10 cellular contexts compared by ENCODE assay signal in genomic region chr1:212669102-212669501, GRCh38. TPM values are rescaled to one million over a fixed set of nuclear protein-coding genes. Genes with fewer than 3 reads are reported as not detected.
DNase-seq lines count a peak whose midpoint lies in the region; ATAC-seq and TF ChIP-seq lines count a peak whose summit lies in the region.
"Had no signal": no experiment of that assay in that cellular context is flagged by ENCODE, and none has a peak within 500 bp of the region (broad histone marks: within the 10 kb centered on the region; RNA-seq: fewer than 3 reads in every experiment).

No MANE protein-coding gene starts in this region.

- TF ChIP-seq CTCF in CD14-positive monocyte (IDR thresholded peaks at IDR 0.05) (peak; percentile 74), HEK293 (tag by site-specific recombination; IDR thresholded peaks at IDR 0.05) (no peak), kidney epithelial cell (IDR thresholded peaks at IDR 0.05; ENCODE audit: insufficient read depth, low read length, poor library complexity, severe bottlenecking) (peak; percentile 28)
- no peak for TF ChIP-seq CTCF in CD4-positive, alpha-beta T cell (IDR thresholded peaks at IDR 0.05)

- ATAC-seq in CD4-positive, alpha-beta T cell (ENCODE audit: poor library complexity), result no peak
- ATAC-seq in HG02885 (IDR thresholded peaks at IDR 0.05; ENCODE audit: poor library complexity, unreplicated experiment), result no peak
- ATAC-seq in HG03095 (IDR thresholded peaks at IDR 0.05; ENCODE audit: unreplicated experiment), result no peak

- no peaks in the 10 kb centered on the region for H3K36me3 ChIP-seq in HEK293 (ENCODE audit: control insufficient read depth in 2 of 2, insufficient read depth in 1 of 2, low read length in 2 of 2)
- H3K36me3 ChIP-seq in kidney epithelial cell (ENCODE audit: control insufficient read depth, insufficient read depth, low read length), result no peaks in the 10 kb centered on the region
- H3K36me3 ChIP-seq: sigmoid colon had no signal

- intact Hi-C loops in CD14-positive monocyte (cut with micrococcal nuclease), result loop anchor here (5.0 to 10.0 kb wide), 5 partner anchors 33 to 123 kb away; partner anchors contain the start of genes NSL1 (in 1 of the 2) and TATDN3 (in 1 of the 2)
- intact Hi-C loops in CD4-positive, alpha-beta T cell (cut with DNase I, micrococcal nuclease), result loop anchor here in 1 of 2 experiments (2.0 to 5.0 kb wide), 2 partner anchors 88 to 320 kb away; no protein-coding TSS in a partner anchor

- peaks cover 0 to 5% (median 4%) of the 10 kb centered on the region in 3 donors for H3K27me3 Mint-ChIP-seq in CD14-positive monocyte (ENCODE audit: low read depth in 3 of 3)
- peaks cover 17% of the 10 kb centered on the region for H3K27me3 Mint-ChIP-seq in CD4-positive, alpha-beta T cell

- H3K4me1 ChIP-seq in HEK293 (ENCODE audit: control insufficient read depth, insufficient read depth, low read length), result peaks cover 11% of the 10 kb centered on the region; the same call in 1 of the 2 replicates

- no peak overlapping the region for H3K4me3 Mint-ChIP-seq in CD14-positive monocyte
- H3K4me3 Mint-ChIP-seq in CD4-positive, alpha-beta T cell, result no peak overlapping the region

- no peaks in the 10 kb centered on the region for H3K27me3 ChIP-seq in kidney epithelial cell (ENCODE audit: control insufficient read depth, insufficient read depth, low read length)
- no peaks in the 10 kb centered on the region for H3K27me3 ChIP-seq in CD4-positive, alpha-beta T cell (ENCODE audit: control insufficient read depth, insufficient read depth, low read length)
- H3K27me3 ChIP-seq: sigmoid colon had no signal

- CTCF ChIA-PET in HEK293 (lab: Yijun Ruan, JAX), result interaction anchor here (0.8 to 2.8 kb wide), 7 partner anchors 9 to 192 kb away, joined by 3 to 16 read pairs (median 4); no protein-coding TSS in a partner anchor
- CTCF ChIA-PET in CD4-positive, alpha-beta T cell (lab: Charles Lee), result no interaction called here

- peaks cover 64% of the 10 kb centered on the region for H3K4me1 Mint-ChIP-seq in CD14-positive monocyte
- H3K4me1 Mint-ChIP-seq in CD4-positive, alpha-beta T cell (ENCODE audit: low read depth), result no peaks in the 10 kb centered on the region

- H3K27ac Mint-ChIP-seq in CD14-positive monocyte, result peak overlapping the region; percentile 64 to 97 (median 88)
- H3K27ac Mint-ChIP-seq in CD4-positive, alpha-beta T cell, result no peak overlapping the region

- DNase-seq in CD14-positive monocyte (ENCODE audit: low spot score) (peak; percentile 60), SKM-1 (lab: John Stamatoyannopoulos, UW; ENCODE audit: unreplicated experiment) (peak; percentile 96), kidney epithelial cell (ENCODE audit: low read depth) (no peak), NCI-H187 treated with DMSO at 0.1 percent for 48 hours (lab: John Stamatoyannopoulos, UW) (no peak)
- DNase-seq in CD4-positive, alpha-beta T cell, result no peak
- DNase-seq: activated CD4-positive, CD25-positive, alpha-beta regulatory T cell treated with anti-CD3 and anti-CD28 coated beads, Interleukin-2, amount 50 U/mL, for 72 hours; sigmoid colon had no signal

- peaks cover 0 to 2% (median 0%) of the 10 kb centered on the region in 7 donors for H3K9me3 Mint-ChIP-seq in CD14-positive monocyte
- H3K9me3 Mint-ChIP-seq in CD4-positive, alpha-beta T cell, result no peaks in the 10 kb centered on the region

- H3K4me3 ChIP-seq in HEK293 (ENCODE audit: low read depth, low read length), result no peak overlapping the region
- no peak overlapping the region for H3K4me3 ChIP-seq in kidney epithelial cell (ENCODE audit: low read depth, low read length)
- H3K4me3 ChIP-seq: sigmoid colon had no signal

- H3K27ac ChIP-seq in HEK293 (ENCODE audit: extremely low read depth, low read depth, low read length), result no peak overlapping the region
- H3K27ac ChIP-seq in CD4-positive, alpha-beta T cell (ENCODE audit: low read depth, low read length), result no peak overlapping the region

- POLR2A ChIA-PET in HEK293 (lab: Yijun Ruan, JAX), result no interaction called here
- POLR2A ChIA-PET in CD4-positive, alpha-beta T cell (lab: Charles Lee), result no interaction called here

- H3K9me3 ChIP-seq in HEK293 (ENCODE audit: control insufficient read depth, insufficient read depth, low read depth, low read length), result no peaks in the 10 kb centered on the region
- H3K9me3 ChIP-seq in CD4-positive, alpha-beta T cell (ENCODE audit: control insufficient read depth, low read length), result no peaks in the 10 kb centered on the region
- H3K9me3 ChIP-seq: sigmoid colon had no signal

- no peaks in the 10 kb centered on the region for H3K36me3 Mint-ChIP-seq in CD14-positive monocyte
- H3K36me3 Mint-ChIP-seq in CD4-positive, alpha-beta T cell (ENCODE audit: low read depth), result no peaks in the 10 kb centered on the region

TF ChIP-seq in HEK293, 187 proteins besides CTCF, POLR2A, EP300 and RAD21:
- TF ChIP-seq ZNF391 (tag by site-specific recombination; IDR thresholded peaks at IDR 0.05; ENCODE audit: borderline replicate concordance, low read depth) (no peak), ZNF654 (tag by site-specific recombination; IDR thresholded peaks at IDR 0.05; ENCODE audit: low read depth) (peak; percentile 45)

RNA-seq across cellular contexts. Expression of gene BATF3, which starts 30.5 kb away (rescaled TPM):
- polyA plus RNA-seq in CD14-positive monocyte, result 10 to 100 TPM; 15.1 to 34.7 TPM
- 0.89 and 5.4 TPM in 2 replicates for total RNA-seq in kidney epithelial cell
- 1 to 10 TPM in 1 of 2 experiments, under 1 TPM in 1; 0.92 to 1.2 TPM for total RNA-seq in CD4-positive, alpha-beta T cell

Comparison
In these comparisons a context has a peak if more than half of its experiments do, and no peak if none do; other contexts are left out.
1. DNase-seq: peak in CD14-positive monocyte (single experiment) and SKM-1 (single experiment); none in kidney epithelial cell (single experiment), CD4-positive, alpha-beta T cell (0 of 10) and NCI-H187 treated with DMSO at 0.1 percent for 48 hours (single experiment).
2. CTCF ChIP-seq: peak in CD14-positive monocyte (single experiment) and kidney epithelial cell (single experiment); none in HEK293 (single experiment) and CD4-positive, alpha-beta T cell (single experiment).